ENCODE assay signal across 17 cellular contexts in genomic region chr6:107315116-107315515, GRCh38.
"Had no signal": no experiment of that assay in that cellular context is flagged by ENCODE, and none has a peak within 500 bp of the region (broad histone marks: within the 10 kb centered on the region; RNA-seq: fewer than 3 reads in every experiment).

No MANE protein-coding gene starts in this region.

- DNase-seq: activated B cell treated with CpG ODN at 0.5 μM for 24 hours; activated CD4-positive, alpha-beta T cell treated with anti-CD3 and anti-CD28 coated beads for 1 hour; activated CD4-positive, alpha-beta T cell treated with anti-CD3 and anti-CD28 coated beads, Interleukin-2, amount 10 ng/mL, durations not matched to agents 24 days and 14 days; activated CD4-positive, alpha-beta T cell treated with anti-CD3 and anti-CD28 coated beads, Interleukin-2, amount 50 U/mL, for 48 hours; activated CD8-positive, alpha-beta memory T cell treated with anti-CD3 and anti-CD28 coated beads, Interleukin-2, amount 10 ng/mL, durations not matched to agents 7 days and 5 days; activated effector memory CD4-positive, alpha-beta T cell treated with Interleukin-2 at 50 U/mL for 16 hours; activated naive CD4-positive, alpha-beta T cell; activated T-cell treated with anti-CD3 and anti-CD28 coated beads, Interleukin-2, amount 50 U/mL, for 24 hours; amniotic stem cell; body of pancreas; NCI-H1048; NCI-H2171 treated with DMSO at 0.1 percent for 48 hours; NCI-H226; NK-92 treated with Interleukin-12 subunit alpha and Interleukin-12 subunit beta, amount 100 ng/mL, for 24 hours; PC-3; SHP77 had no signal

- H3K36me3 ChIP-seq: ascending aorta had no signal

- H3K27me3 ChIP-seq: ascending aorta, body of pancreas had no signal

- H3K27ac ChIP-seq: ascending aorta, body of pancreas had no signal

- H3K4me3 ChIP-seq: ascending aorta, body of pancreas had no signal

- H3K4me1 ChIP-seq: ascending aorta had no signal

- H3K9me3 ChIP-seq: ascending aorta, body of pancreas had no signal

- ATAC-seq: activated CD8-positive, alpha-beta memory T cell treated with anti-CD3 and anti-CD28 coated beads, Interleukin-2, amount 10 ng/mL, durations not matched to agents 7 days and 5 days; body of pancreas; PC-3 had no signal
